ENCODE assay signal across 19 cellular contexts in genomic region chr21:43271452-43272020, GRCh38.
"Had no signal": no experiment of that assay in that cellular context is flagged by ENCODE, and none has a peak within 500 bp of the region (broad histone marks: within the 10 kb centered on the region; RNA-seq: fewer than 3 reads in every experiment).

No MANE protein-coding gene starts in this region.

- H3K36me3 ChIP-seq: colonic mucosa, neural progenitor cell, uterus had no signal

- DNase-seq: colonic mucosa; dermis blood vessel endothelial cell; endodermal cell; erythroblast; foreskin keratinocyte; hippocampal formation; kidney glomerular epithelial cell; mesenchymal stem cell; midbrain; occipital lobe; small intestine; stimulated activated CD4-positive, alpha-beta T cell treated with anti-CD3 and anti-CD28 coated beads, Interleukin-2, amount 100 ng/mL, for 48 hours; stimulated activated naive CD4-positive, alpha-beta T cell treated with Interleukin-2 at 50 U/mL for 16 hours; uterus had no signal

- H3K27ac ChIP-seq: colonic mucosa, foreskin keratinocyte, neural progenitor cell, uterus had no signal

- H3K4me1 ChIP-seq: colonic mucosa, foreskin keratinocyte, neural progenitor cell had no signal

- H3K9ac ChIP-seq: neural progenitor cell had no signal

- FAIRE-seq: endothelial cell of umbilical vein, small intestine had no signal

- ATAC-seq: foreskin keratinocyte; left lobe of liver; natural killer cell treated with Interleukin-12 subunit alpha and Interleukin-12 subunit beta and Interleukin-15 and Interleukin-18, amount 100 ng/mL, for 72 hours had no signal

- H3K9me3 ChIP-seq: colonic mucosa, uterus had no signal

- H3K27me3 ChIP-seq: colonic mucosa, foreskin keratinocyte, neural progenitor cell, uterus had no signal

- H3K4me3 ChIP-seq: colonic mucosa, lung, neural progenitor cell, uterus had no signal
